In the genomic region with DNA sequence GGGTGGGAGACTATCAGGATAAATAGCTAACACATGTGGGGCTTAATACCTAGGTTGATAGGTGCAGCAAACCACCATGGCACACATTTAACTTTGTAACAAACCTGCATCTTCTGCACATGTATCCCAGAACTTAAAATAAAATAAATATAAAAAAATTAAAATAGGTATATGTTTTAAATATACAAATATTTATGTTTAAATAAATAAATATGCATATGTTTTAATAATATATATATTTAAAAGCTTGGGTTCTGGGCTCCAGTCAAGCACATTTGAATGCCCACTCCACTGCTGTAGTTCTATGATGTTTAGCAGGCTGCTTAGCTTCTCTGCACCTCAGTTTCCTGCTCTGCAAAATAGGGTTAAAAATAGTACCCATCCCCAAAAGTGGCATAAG, we compare ENCODE assay signal across 13 cellular contexts.
DNase-seq lines count a peak whose midpoint lies in the region; ATAC-seq and TF ChIP-seq lines count a peak whose summit lies in the region.
"Had no signal": no experiment of that assay in that cellular context is flagged by ENCODE, and none has a peak within 500 bp of the region (broad histone marks: within the 10 kb centered on the region; RNA-seq: fewer than 3 reads in every experiment).

No MANE protein-coding gene starts in this region.

- H3K27me3 ChIP-seq in GM23248 (replicated peaks; ENCODE audit: insufficient read depth) = peaks cover 21% of the 10 kb centered on the region
- H3K27me3 ChIP-seq in hepatocyte = no peaks in the 10 kb centered on the region
- no peaks in the 10 kb centered on the region for H3K27me3 ChIP-seq in parathyroid adenoma (ENCODE audit: control insufficient read depth, insufficient read depth, low read length)
- H3K27me3 ChIP-seq: BE2C had no signal

- H3K9ac ChIP-seq in GM23248 = no peak overlapping the region
- no peak overlapping the region for H3K9ac ChIP-seq in parathyroid adenoma

- no peak overlapping the region for H3K4me2 ChIP-seq in GM23248 (ENCODE audit: unreplicated experiment)
- H3K4me2 ChIP-seq in hepatocyte = peak overlapping the region; percentile 57
- peak overlapping the region; percentile 57 for H3K4me2 ChIP-seq in parathyroid adenoma (ENCODE audit: low read length)

- peaks cover 6% of the 10 kb centered on the region for H3K27me3 Mint-ChIP-seq in stimulated activated naive CD8-positive, alpha-beta T cell treated with anti-CD3 and anti-CD28 coated beads, Interleukin-15, amount 100 ng/mL, for 72 hours

- H3K27ac Mint-ChIP-seq in stimulated activated naive CD8-positive, alpha-beta T cell treated with anti-CD3 and anti-CD28 coated beads, Interleukin-15, amount 100 ng/mL, for 72 hours = no peak overlapping the region
- H3K27ac Mint-ChIP-seq: CD4-positive, alpha-beta T cell; H9 had no signal

- no peak for DNase-seq in GM23248
- no peak for DNase-seq in hepatocyte (ENCODE audit: low spot score)
- DNase-seq in stimulated activated naive CD8-positive, alpha-beta T cell treated with anti-CD3 and anti-CD28 coated beads, Interleukin-15, amount 100 ng/mL, for 72 hours = no peak
- no peak for DNase-seq in kidney glomerular epithelial cell (lab: John Stamatoyannopoulos, UW)
- DNase-seq in pons (ENCODE audit: low spot score) = no peak
- DNase-seq: ACHN; BE2C; C1 segment of cervical spinal cord; Caco-2; CD4-positive, alpha-beta T cell; GDM1; H9 had no signal

- in situ Hi-C loops in GM23248 (cut with MboI) = no loop called here

- no peak for TF ChIP-seq CTCF in hepatocyte (IDR thresholded peaks at IDR 0.05; ENCODE audit: poor library complexity)
- TF ChIP-seq CTCF in parathyroid adenoma (IDR thresholded peaks at IDR 0.05) = no peak

- H3K36me3 ChIP-seq in GM23248 (ENCODE audit: low read depth) = no peaks in the 10 kb centered on the region
- H3K36me3 ChIP-seq in hepatocyte (replicated peaks; ENCODE audit: insufficient read depth, low read depth) = no peaks in the 10 kb centered on the region
- H3K36me3 ChIP-seq in parathyroid adenoma (ENCODE audit: control insufficient read depth, insufficient read depth, low read length) = no peaks in the 10 kb centered on the region
- H3K36me3 ChIP-seq: BE2C had no signal

- H3K9me2 ChIP-seq in GM23248 (ENCODE audit: insufficient read depth) = no peaks in the 10 kb centered on the region
- H3K9me2 ChIP-seq in hepatocyte (replicated peaks; ENCODE audit: insufficient read depth) = no peaks in the 10 kb centered on the region

- no peaks in the 10 kb centered on the region for H3F3A ChIP-seq in GM23248 (ENCODE audit: insufficient read depth)

- no peak for ATAC-seq in stimulated activated naive CD8-positive, alpha-beta T cell treated with anti-CD3 and anti-CD28 coated beads, Interleukin-15, amount 100 ng/mL, for 72 hours

- H3K4me1 ChIP-seq in GM23248 (ENCODE audit: insufficient read depth) = peaks cover 3% of the 10 kb centered on the region; the same call in 1 of the 2 replicates
- H3K4me1 ChIP-seq in hepatocyte (ENCODE audit: insufficient read depth) = peaks cover 10% of the 10 kb centered on the region
- H3K4me1 ChIP-seq in parathyroid adenoma = no peaks in the 10 kb centered on the region
- H3K4me1 ChIP-seq: BE2C, Caco-2 had no signal

- no peaks in the 10 kb centered on the region for H4K20me1 ChIP-seq in GM23248 (ENCODE audit: insufficient read depth)
- no peaks in the 10 kb centered on the region for H4K20me1 ChIP-seq in hepatocyte (ENCODE audit: insufficient read depth, poor library complexity, severe bottlenecking)

- H3K4me1 Mint-ChIP-seq in stimulated activated naive CD8-positive, alpha-beta T cell treated with anti-CD3 and anti-CD28 coated beads, Interleukin-15, amount 100 ng/mL, for 72 hours = no peaks in the 10 kb centered on the region

- no peak overlapping the region for H3K4me3 Mint-ChIP-seq in stimulated activated naive CD8-positive, alpha-beta T cell treated with anti-CD3 and anti-CD28 coated beads, Interleukin-15, amount 100 ng/mL, for 72 hours
- H3K4me3 Mint-ChIP-seq: CD4-positive, alpha-beta T cell; H9 had no signal

- no peak overlapping the region for H3K4me3 ChIP-seq in GM23248
- no peak overlapping the region for H3K4me3 ChIP-seq in hepatocyte
- H3K4me3 ChIP-seq in parathyroid adenoma (ENCODE audit: low read depth, low read length) = no peak overlapping the region

- H2AFZ ChIP-seq in GM23248 (0 out of 2 replicates have a peak overlapping the region, but pooled peaks have one; percentile 42), hepatocyte (no peak overlapping the region), parathyroid adenoma (no peak overlapping the region)

- H3K9me3 Mint-ChIP-seq in stimulated activated naive CD8-positive, alpha-beta T cell treated with anti-CD3 and anti-CD28 coated beads, Interleukin-15, amount 100 ng/mL, for 72 hours = peaks cover 0 to 4% of the 10 kb centered on the region in 2 donors

- H3K27ac ChIP-seq in GM23248 = no peak overlapping the region
- no peak overlapping the region for H3K27ac ChIP-seq in hepatocyte
- no peak overlapping the region for H3K27ac ChIP-seq in parathyroid adenoma

- H3K79me2 ChIP-seq in GM23248 (ENCODE audit: insufficient read depth) = no peaks in the 10 kb centered on the region
- no peaks in the 10 kb centered on the region for H3K79me2 ChIP-seq in hepatocyte
- no peaks in the 10 kb centered on the region for H3K79me2 ChIP-seq in parathyroid adenoma

- no peaks in the 10 kb centered on the region for H3K9me3 ChIP-seq in GM23248 (ENCODE audit: low read depth)
- H3K9me3 ChIP-seq in hepatocyte (ENCODE audit: low read depth) = no peaks in the 10 kb centered on the region
- H3K9me3 ChIP-seq in parathyroid adenoma (ENCODE audit: control insufficient read depth, low read length) = no peaks in the 10 kb centered on the region
- H3K9me3 ChIP-seq: BE2C had no signal
